In the genomic region with DNA sequence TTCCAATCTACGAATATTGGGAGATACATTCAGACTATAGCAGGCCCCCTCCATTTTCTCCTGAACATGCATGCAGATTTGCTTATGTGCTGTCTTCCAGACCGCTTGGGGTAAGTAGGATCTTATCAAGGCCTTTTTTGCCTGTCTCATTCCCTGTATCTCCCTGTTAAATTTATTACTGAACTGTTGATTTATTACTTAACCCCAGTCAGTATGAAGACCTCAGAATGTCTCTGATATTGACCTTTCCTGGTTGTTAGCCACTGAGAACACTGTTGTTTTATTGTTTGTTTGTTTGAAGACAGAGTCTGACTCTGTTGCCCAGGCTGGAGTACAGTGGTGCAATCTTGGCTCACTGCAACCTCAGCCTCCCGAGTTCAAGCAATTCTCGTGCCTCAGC, we compare ENCODE assay signal across 2 cellular contexts. TPM values are rescaled to one million over a fixed set of nuclear protein-coding genes. Genes with fewer than 3 reads are reported as not detected.
"Had no signal": no experiment of that assay in that cellular context is flagged by ENCODE, and none has a peak within 500 bp of the region (broad histone marks: within the 10 kb centered on the region; RNA-seq: fewer than 3 reads in every experiment).

No MANE protein-coding gene starts in this region.

RNA-seq across cellular contexts. Expression of a gene that starts 36.1 kb away (rescaled TPM):
- total RNA-seq: M059J had no signal

RNA-seq across cellular contexts. Expression of a gene that starts 46.1 kb away (rescaled TPM):
- total RNA-seq: NCI-H460 had no signal
